1 cellular context compared by ENCODE assay signal in the genomic region with DNA sequence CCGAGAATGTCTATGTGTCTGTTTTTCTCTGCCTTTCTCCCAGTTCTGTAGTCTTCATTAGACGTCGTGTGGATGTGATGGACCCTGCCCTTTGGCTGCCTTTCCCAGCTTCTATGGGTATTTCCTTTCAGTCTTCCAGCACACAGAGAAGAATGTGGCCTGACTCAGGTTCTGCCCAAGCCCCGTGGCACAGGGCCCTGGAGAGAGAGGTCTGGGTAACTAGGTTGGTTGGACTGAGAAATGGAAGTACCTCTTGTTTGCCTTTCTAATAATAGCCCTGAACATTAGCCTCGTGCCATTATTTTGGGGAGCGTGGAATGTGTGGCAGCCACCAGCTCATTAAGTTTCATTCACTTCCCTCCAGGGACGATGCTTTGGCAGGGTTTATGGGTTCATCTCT.
TF ChIP-seq lines count a peak whose summit lies in the region.

No MANE protein-coding gene starts in this region.

TF ChIP-seq in H1, 55 proteins besides CTCF, POLR2A, EP300 and RAD21:
- TF ChIP-seq RNF2 (IDR thresholded peaks at IDR 0.05; ENCODE audit: borderline replicate concordance, low read depth, low read length, missing control alignments, poor library complexity, severe bottlenecking) = no peak
- TF ChIP-seq NANOG (IDR thresholded peaks at IDR 0.05; ENCODE audit: insufficient read depth, low read depth, low read length, poor library complexity, severe bottlenecking) = no peak
- no peak for TF ChIP-seq GTF2F1 (IDR thresholded peaks at IDR 0.05; ENCODE audit: borderline replicate concordance, low read depth, low read length)
- TF ChIP-seq YY1 (IDR thresholded peaks at IDR 0.05; ENCODE audit: low read depth, low read length) = no peak
- no peak for TF ChIP-seq TAF7 (optimal IDR thresholded peaks at IDR 0.05; ENCODE audit: borderline replicate concordance, low read depth, low read length)
- no peak for TF ChIP-seq EZH2 (IDR thresholded peaks at IDR 0.05; ENCODE audit: low read depth, low read length, severe bottlenecking)
- TF ChIP-seq RXRA (IDR thresholded peaks at IDR 0.05; ENCODE audit: insufficient read depth, low read depth, low read length) = no peak
- TF ChIP-seq, protein P1, sequence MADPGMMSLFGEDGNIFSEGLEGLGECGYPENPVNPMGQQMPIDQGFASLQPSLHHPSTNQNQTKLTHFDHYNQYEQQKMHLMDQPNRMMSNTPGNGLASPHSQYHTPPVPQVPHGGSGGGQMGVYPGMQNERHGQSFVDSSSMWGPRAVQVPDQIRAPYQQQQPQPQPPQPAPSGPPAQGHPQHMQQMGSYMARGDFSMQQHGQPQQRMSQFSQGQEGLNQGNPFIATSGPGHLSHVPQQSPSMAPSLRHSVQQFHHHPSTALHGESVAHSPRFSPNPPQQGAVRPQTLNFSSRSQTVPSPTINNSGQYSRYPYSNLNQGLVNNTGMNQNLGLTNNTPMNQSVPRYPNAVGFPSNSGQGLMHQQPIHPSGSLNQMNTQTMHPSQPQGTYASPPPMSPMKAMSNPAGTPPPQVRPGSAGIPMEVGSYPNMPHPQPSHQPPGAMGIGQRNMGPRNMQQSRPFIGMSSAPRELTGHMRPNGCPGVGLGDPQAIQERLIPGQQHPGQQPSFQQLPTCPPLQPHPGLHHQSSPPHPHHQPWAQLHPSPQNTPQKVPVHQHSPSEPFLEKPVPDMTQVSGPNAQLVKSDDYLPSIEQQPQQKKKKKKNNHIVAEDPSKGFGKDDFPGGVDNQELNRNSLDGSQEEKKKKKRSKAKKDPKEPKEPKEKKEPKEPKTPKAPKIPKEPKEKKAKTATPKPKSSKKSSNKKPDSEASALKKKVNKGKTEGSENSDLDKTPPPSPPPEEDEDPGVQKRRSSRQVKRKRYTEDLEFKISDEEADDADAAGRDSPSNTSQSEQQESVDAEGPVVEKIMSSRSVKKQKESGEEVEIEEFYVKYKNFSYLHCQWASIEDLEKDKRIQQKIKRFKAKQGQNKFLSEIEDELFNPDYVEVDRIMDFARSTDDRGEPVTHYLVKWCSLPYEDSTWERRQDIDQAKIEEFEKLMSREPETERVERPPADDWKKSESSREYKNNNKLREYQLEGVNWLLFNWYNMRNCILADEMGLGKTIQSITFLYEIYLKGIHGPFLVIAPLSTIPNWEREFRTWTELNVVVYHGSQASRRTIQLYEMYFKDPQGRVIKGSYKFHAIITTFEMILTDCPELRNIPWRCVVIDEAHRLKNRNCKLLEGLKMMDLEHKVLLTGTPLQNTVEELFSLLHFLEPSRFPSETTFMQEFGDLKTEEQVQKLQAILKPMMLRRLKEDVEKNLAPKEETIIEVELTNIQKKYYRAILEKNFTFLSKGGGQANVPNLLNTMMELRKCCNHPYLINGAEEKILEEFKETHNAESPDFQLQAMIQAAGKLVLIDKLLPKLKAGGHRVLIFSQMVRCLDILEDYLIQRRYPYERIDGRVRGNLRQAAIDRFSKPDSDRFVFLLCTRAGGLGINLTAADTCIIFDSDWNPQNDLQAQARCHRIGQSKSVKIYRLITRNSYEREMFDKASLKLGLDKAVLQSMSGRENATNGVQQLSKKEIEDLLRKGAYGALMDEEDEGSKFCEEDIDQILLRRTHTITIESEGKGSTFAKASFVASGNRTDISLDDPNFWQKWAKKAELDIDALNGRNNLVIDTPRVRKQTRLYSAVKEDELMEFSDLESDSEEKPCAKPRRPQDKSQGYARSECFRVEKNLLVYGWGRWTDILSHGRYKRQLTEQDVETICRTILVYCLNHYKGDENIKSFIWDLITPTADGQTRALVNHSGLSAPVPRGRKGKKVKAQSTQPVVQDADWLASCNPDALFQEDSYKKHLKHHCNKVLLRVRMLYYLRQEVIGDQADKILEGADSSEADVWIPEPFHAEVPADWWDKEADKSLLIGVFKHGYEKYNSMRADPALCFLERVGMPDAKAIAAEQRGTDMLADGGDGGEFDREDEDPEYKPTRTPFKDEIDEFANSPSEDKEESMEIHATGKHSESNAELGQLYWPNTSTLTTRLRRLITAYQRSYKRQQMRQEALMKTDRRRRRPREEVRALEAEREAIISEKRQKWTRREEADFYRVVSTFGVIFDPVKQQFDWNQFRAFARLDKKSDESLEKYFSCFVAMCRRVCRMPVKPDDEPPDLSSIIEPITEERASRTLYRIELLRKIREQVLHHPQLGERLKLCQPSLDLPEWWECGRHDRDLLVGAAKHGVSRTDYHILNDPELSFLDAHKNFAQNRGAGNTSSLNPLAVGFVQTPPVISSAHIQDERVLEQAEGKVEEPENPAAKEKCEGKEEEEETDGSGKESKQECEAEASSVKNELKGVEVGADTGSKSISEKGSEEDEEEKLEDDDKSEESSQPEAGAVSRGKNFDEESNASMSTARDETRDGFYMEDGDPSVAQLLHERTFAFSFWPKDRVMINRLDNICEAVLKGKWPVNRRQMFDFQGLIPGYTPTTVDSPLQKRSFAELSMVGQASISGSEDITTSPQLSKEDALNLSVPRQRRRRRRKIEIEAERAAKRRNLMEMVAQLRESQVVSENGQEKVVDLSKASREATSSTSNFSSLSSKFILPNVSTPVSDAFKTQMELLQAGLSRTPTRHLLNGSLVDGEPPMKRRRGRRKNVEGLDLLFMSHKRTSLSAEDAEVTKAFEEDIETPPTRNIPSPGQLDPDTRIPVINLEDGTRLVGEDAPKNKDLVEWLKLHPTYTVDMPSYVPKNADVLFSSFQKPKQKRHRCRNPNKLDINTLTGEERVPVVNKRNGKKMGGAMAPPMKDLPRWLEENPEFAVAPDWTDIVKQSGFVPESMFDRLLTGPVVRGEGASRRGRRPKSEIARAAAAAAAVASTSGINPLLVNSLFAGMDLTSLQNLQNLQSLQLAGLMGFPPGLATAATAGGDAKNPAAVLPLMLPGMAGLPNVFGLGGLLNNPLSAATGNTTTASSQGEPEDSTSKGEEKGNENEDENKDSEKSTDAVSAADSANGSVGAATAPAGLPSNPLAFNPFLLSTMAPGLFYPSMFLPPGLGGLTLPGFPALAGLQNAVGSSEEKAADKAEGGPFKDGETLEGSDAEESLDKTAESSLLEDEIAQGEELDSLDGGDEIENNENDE (IDR thresholded peaks at IDR 0.05; ENCODE audit: insufficient replicate concordance, low read length) = no peak
- no peak for TF ChIP-seq ZNF274 (IDR thresholded peaks at IDR 0.05; ENCODE audit: borderline replicate concordance, extremely low read depth, low read length)
